8 cellular contexts compared by ENCODE assay signal in the genomic region with DNA sequence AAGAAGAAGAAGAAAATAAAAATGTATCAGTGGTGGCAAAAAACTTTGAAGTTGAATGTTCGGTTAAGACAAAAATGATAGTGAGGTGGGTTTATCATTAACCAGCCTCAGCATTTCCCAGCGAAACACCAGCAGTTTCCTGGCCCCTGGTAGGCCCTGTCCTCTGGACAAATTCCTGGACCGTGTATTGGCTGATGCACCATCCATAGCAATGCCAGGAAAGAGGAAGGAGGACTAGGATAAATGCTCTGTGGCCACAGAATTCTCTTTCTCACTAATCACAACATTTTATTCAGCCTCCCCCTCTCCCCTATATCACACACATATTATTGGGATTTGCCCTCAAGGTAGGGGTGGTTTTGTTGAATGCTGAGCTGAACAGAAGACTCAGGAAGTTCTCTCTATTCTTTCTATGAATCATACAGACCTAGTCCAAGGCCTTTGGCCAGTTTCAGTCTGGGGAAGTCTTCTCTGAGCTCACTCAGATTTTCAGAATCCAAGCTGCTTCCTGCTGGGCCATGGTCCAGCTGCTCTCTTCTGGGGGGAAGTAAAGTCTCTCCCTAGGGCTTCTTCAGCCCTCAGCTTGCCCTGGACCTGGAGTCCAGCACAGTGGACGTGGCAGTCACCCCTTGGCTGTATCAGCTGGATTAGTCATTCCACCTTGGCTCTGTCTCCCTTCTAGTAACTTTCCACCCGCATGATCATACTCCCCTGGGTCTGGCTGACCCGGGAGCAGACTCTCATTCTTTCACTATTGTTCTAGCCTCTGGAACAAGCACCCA. TPM values are rescaled to one million over a fixed set of nuclear protein-coding genes. Genes with fewer than 3 reads are reported as not detected.
DNase-seq lines count a peak whose midpoint lies in the region; ATAC-seq, FAIRE-seq and TF ChIP-seq lines count a peak whose summit lies in the region.

No MANE protein-coding gene starts in this region.

- no peaks in the 10 kb centered on the region for H3K36me3 Mint-ChIP-seq in T-helper 2 cell treated with Interferon-gamma antibody and Interleukin-4, amounts not matched to agents 5 μg/mL and 100 μg/mL, for 36 hours (ENCODE audit: low read depth)

- no peak overlapping the region for H3K27ac Mint-ChIP-seq in T-helper 2 cell treated with Interferon-gamma antibody and Interleukin-4, amounts not matched to agents 5 μg/mL and 100 μg/mL, for 36 hours

- peak overlapping the region; percentile 75 to 95 for H3K27ac ChIP-seq in SK-N-SH (ENCODE audit: low read depth in 2 of 2, low read length in 1 of 2)

- H3K27me3 Mint-ChIP-seq in T-helper 2 cell treated with Interferon-gamma antibody and Interleukin-4, amounts not matched to agents 5 μg/mL and 100 μg/mL, for 36 hours (ENCODE audit: low read depth), result peaks cover 3% of the 10 kb centered on the region

- no peak for TF ChIP-seq RAD21 in SK-N-SH (IDR thresholded peaks at IDR 0.05; ENCODE audit: low read length)

- H3F3A ChIP-seq in SK-N-SH (replicated peaks; ENCODE audit: insufficient read depth), result peaks cover 22% of the 10 kb centered on the region

- no peak overlapping the region for H3K4me3 ChIP-seq in SK-N-SH (ENCODE audit: low read depth in 2 of 2, low read length in 1 of 2)

- H3K9me2 ChIP-seq in SK-N-SH, result no peaks in the 10 kb centered on the region

- 31% methylated on average over 6 of the region's 6 CpGs for WGBS in SK-N-SH (ENCODE audit: low lambda C conversion rate)

- CTCF ChIA-PET in SK-N-SH (lab: Yijun Ruan, JAX), result interaction anchor here (1.0 to 1.5 kb wide), 2 partner anchors 34 to 66 kb away, joined by 3 to 4 read pairs; no protein-coding TSS in a partner anchor

- no peak overlapping the region for H3K4me3 Mint-ChIP-seq in T-helper 2 cell treated with Interferon-gamma antibody and Interleukin-4, amounts not matched to agents 5 μg/mL and 100 μg/mL, for 36 hours

- H3K9me3 ChIP-seq in SK-N-SH, result no peaks in the 10 kb centered on the region

- H3K36me3 ChIP-seq in SK-N-SH (replicated peaks in 1 of 2; ENCODE audit: control insufficient read depth in 1 of 2, insufficient read depth in 2 of 2, low read length in 1 of 2), result no peaks in the 10 kb centered on the region

- peak in 1 of 2 experiments; percentile 85; a peak in 2 of 4 replicates for TF ChIP-seq EP300 in SK-N-SH (IDR thresholded peaks at IDR 0.05; ENCODE audit: borderline replicate concordance in 1 of 2, low read depth in 1 of 2, low read length in 1 of 2)

- no peak for TF ChIP-seq CTCF in SK-N-SH (IDR thresholded peaks at IDR 0.05)

- peak in 10 of 14 donors; percentile 21 to 78 (median 40) for DNase-seq in C1 segment of cervical spinal cord (lab: John Stamatoyannopoulos, UW)
- no peak for DNase-seq in SK-N-SH
- DNase-seq in frontal cortex (ENCODE audit: low spot score in 2 of 2), result peak; percentile 47 to 69
- peak; percentile 87 for DNase-seq in pons (ENCODE audit: low spot score)
- DNase-seq in T-helper 2 cell treated with Interferon-gamma antibody and Interleukin-4, amounts not matched to agents 5 μg/mL and 100 μg/mL, for 36 hours (ENCODE audit: low spot score), result no peak
- no peak for DNase-seq in NCI-H2029 treated with DMSO at 0.1 percent for 48 hours (lab: John Stamatoyannopoulos, UW)
- no peak for DNase-seq in activated CD4-positive, CD25-positive, alpha-beta regulatory T cell (lab: John Stamatoyannopoulos, UW)

- POLR2A ChIA-PET in SK-N-SH (lab: Yijun Ruan, JAX), result no interaction called here

- FAIRE-seq in frontal cortex (lab: Jason Lieb, UNC), result no peak

- H3K4me2 ChIP-seq in SK-N-SH, result peak overlapping the region; percentile 38

- ATAC-seq in GM18498 (IDR thresholded peaks at IDR 0.05; ENCODE audit: unreplicated experiment), result no peak

- H3K9me3 Mint-ChIP-seq in T-helper 2 cell treated with Interferon-gamma antibody and Interleukin-4, amounts not matched to agents 5 μg/mL and 100 μg/mL, for 36 hours, result no peaks in the 10 kb centered on the region

- no peaks in the 10 kb centered on the region for H3K79me2 ChIP-seq in SK-N-SH (ENCODE audit: insufficient read depth)

- peaks cover 18% of the 10 kb centered on the region for H3K4me1 Mint-ChIP-seq in T-helper 2 cell treated with Interferon-gamma antibody and Interleukin-4, amounts not matched to agents 5 μg/mL and 100 μg/mL, for 36 hours (ENCODE audit: low read depth)

- peak overlapping the region; percentile 63 for H2AFZ ChIP-seq in SK-N-SH (ENCODE audit: low read depth)

- H3K27me3 ChIP-seq in SK-N-SH (ENCODE audit: insufficient read depth), result no peaks in the 10 kb centered on the region

- H3K9ac ChIP-seq in SK-N-SH, result peak overlapping the region; percentile 48; the same call in 1 of the 2 replicates

- no peaks in the 10 kb centered on the region for H4K20me1 ChIP-seq in SK-N-SH (ENCODE audit: insufficient read depth)

- H3K4me1 ChIP-seq in SK-N-SH (ENCODE audit: control insufficient read depth in 1 of 2, insufficient read depth in 2 of 2, low read depth in 1 of 2, low read length in 1 of 2), result peaks cover 38 to 40% of the 10 kb centered on the region in 2 experiments; a peak in 3 of 4 replicates

TF ChIP-seq in SK-N-SH, 30 proteins besides CTCF, POLR2A, EP300 and RAD21 (continues in another document):
- TF ChIP-seq GATA2 (CRISPR knock-in tag; IDR thresholded peaks at IDR 0.05), result no peak
- TF ChIP-seq MEF2A (IDR thresholded peaks at IDR 0.05; ENCODE audit: borderline replicate concordance, low read depth), result no peak
- no peak for TF ChIP-seq RFX5 (IDR thresholded peaks at IDR 0.05; ENCODE audit: low read length)
- TF ChIP-seq ELF1 (IDR thresholded peaks at IDR 0.05), result peak; percentile 74
- no peak for TF ChIP-seq SMC3 (IDR thresholded peaks at IDR 0.05; ENCODE audit: low read depth, low read length)
- TF ChIP-seq, protein P1, sequence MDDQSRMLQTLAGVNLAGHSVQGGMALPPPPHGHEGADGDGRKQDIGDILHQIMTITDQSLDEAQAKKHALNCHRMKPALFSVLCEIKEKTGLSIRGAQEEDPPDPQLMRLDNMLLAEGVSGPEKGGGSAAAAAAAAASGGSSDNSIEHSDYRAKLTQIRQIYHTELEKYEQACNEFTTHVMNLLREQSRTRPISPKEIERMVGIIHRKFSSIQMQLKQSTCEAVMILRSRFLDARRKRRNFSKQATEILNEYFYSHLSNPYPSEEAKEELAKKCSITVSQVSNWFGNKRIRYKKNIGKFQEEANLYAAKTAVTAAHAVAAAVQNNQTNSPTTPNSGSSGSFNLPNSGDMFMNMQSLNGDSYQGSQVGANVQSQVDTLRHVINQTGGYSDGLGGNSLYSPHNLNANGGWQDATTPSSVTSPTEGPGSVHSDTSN (IDR thresholded peaks at IDR 0.05), result peak; percentile 12; the same call in 1 of the 2 replicates
- TF ChIP-seq, protein P2, sequence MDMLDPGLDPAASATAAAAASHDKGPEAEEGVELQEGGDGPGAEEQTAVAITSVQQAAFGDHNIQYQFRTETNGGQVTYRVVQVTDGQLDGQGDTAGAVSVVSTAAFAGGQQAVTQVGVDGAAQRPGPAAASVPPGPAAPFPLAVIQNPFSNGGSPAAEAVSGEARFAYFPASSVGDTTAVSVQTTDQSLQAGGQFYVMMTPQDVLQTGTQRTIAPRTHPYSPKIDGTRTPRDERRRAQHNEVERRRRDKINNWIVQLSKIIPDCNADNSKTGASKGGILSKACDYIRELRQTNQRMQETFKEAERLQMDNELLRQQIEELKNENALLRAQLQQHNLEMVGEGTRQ (IDR thresholded peaks at IDR 0.05; ENCODE audit: borderline replicate concordance, low read depth, low read length), result no peak
- TF ChIP-seq FOXJ3 (CRISPR knock-in tag; IDR thresholded peaks at IDR 0.05), result no peak
- TF ChIP-seq RCOR1 (IDR thresholded peaks at IDR 0.05; ENCODE audit: low read length), result no peak
- TF ChIP-seq NRF1 (IDR thresholded peaks at IDR 0.05; ENCODE audit: low read depth, low read length), result no peak
- TF ChIP-seq NFIC (IDR thresholded peaks at IDR 0.05; ENCODE audit: borderline replicate concordance), result peak; percentile 89
- TF ChIP-seq MXI1 (IDR thresholded peaks at IDR 0.05; ENCODE audit: low read depth, low read length), result no peak
- peak; percentile 62; the same call in 1 of the 2 replicates for TF ChIP-seq FOSL2 (IDR thresholded peaks at IDR 0.05; ENCODE audit: borderline replicate concordance, low read depth)
- 0 out of 2 replicates have a peak, but pooled peaks have one; percentile 14 for TF ChIP-seq ZBTB33 (IDR thresholded peaks at IDR 0.05; ENCODE audit: borderline replicate concordance, low read depth)
- no peak for TF ChIP-seq YY1 (IDR thresholded peaks at IDR 0.05; ENCODE audit: low read depth)
- peak; percentile 48; the same call in 1 of the 2 replicates for TF ChIP-seq RXRA (IDR thresholded peaks at IDR 0.05; ENCODE audit: borderline replicate concordance, low read depth)
- TF ChIP-seq TCF12 (IDR thresholded peaks at IDR 0.05), result peak; percentile 62
- no peak for TF ChIP-seq FOXM1 (IDR thresholded peaks at IDR 0.05; ENCODE audit: low read depth)
- TF ChIP-seq, protein P3, sequence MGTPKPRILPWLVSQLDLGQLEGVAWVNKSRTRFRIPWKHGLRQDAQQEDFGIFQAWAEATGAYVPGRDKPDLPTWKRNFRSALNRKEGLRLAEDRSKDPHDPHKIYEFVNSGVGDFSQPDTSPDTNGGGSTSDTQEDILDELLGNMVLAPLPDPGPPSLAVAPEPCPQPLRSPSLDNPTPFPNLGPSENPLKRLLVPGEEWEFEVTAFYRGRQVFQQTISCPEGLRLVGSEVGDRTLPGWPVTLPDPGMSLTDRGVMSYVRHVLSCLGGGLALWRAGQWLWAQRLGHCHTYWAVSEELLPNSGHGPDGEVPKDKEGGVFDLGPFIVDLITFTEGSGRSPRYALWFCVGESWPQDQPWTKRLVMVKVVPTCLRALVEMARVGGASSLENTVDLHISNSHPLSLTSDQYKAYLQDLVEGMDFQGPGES (IDR thresholded peaks at IDR 0.05; ENCODE audit: low read depth, low read length), result no peak

RNA-seq across cellular contexts. Expression of gene SLC28A1, which starts 27.6 kb away (rescaled TPM):
- not detected in 2 replicates for polyA plus RNA-seq in SK-N-SH (2012; rRNA removed)
- not detected in 2 replicates for polyA plus RNA-seq in SK-N-SH (2012; cell fraction: cytosol; rRNA removed)
- polyA plus RNA-seq in SK-N-SH (2012; cell fraction: nucleus; rRNA removed), result 0.04 and 0.08 TPM in 2 replicates
- total RNA-seq in frontal cortex, result not detected

Comparison
In these comparisons a context has a peak if more than half of its experiments do, and no peak if none do; other contexts are left out.
1. DNase-seq: peak in C1 segment of cervical spinal cord (10 of 14), frontal cortex (2 of 2) and pons (single experiment); none in SK-N-SH (single experiment), T-helper 2 cell treated with Interferon-gamma antibody and Interleukin-4, amounts not matched to agents 5 μg/mL and 100 μg/mL, for 36 hours (single experiment), NCI-H2029 treated with DMSO at 0.1 percent for 48 hours (single experiment) and activated CD4-positive, CD25-positive, alpha-beta regulatory T cell (0 of 4).